ENCODE assay signal across 11 cellular contexts in genomic region chr10:26217396-26218105, GRCh38. TPM values are rescaled to one million over a fixed set of nuclear protein-coding genes. Genes with fewer than 3 reads are reported as not detected.
DNase-seq lines count a peak whose midpoint lies in the region; ATAC-seq and TF ChIP-seq lines count a peak whose summit lies in the region.
"Had no signal": no experiment of that assay in that cellular context is flagged by ENCODE, and none has a peak within 500 bp of the region (broad histone marks: within the 10 kb centered on the region; RNA-seq: fewer than 3 reads in every experiment).

No MANE protein-coding gene starts in this region.

- no peak for TF ChIP-seq CTCF in neural progenitor cell (IDR thresholded peaks at IDR 0.05)
- TF ChIP-seq CTCF in upper lobe of right lung (IDR thresholded peaks at IDR 0.05): no peak
- no peak for TF ChIP-seq CTCF in vagina (IDR thresholded peaks at IDR 0.05)

- ATAC-seq in upper lobe of right lung: no peak

- H3K27ac ChIP-seq in HUES6 (ENCODE audit: low read depth, low read length) (no peak overlapping the region), caudate nucleus (ENCODE audit: low read depth, low read length) (peak overlapping the region; percentile 67), neural progenitor cell (no peak overlapping the region), upper lobe of right lung (no peak overlapping the region), vagina (no peak overlapping the region)

- DNase-seq in NCI-H1436 (lab: John Stamatoyannopoulos, UW) (peak; percentile 53), NCI-H1436 treated with DMSO at 0.1 percent for 48 hours (lab: John Stamatoyannopoulos, UW) (no peak), caudate nucleus (lab: John Stamatoyannopoulos, UW) (peak in 12 of 61 donors; percentile 8 to 43 (median 16)), neural progenitor cell (ENCODE audit: low spot score) (peak; percentile 67), medulla oblongata (ENCODE audit: extremely low spot score) (no peak), upper lobe of right lung (no peak), vagina (ENCODE audit: extremely low spot score in 2 of 2) (no peak)
- DNase-seq: left cardiac atrium had no signal

- H3K36me3 ChIP-seq in HUES6 (ENCODE audit: control insufficient read depth, insufficient read depth, low read length): no peaks in the 10 kb centered on the region
- H3K36me3 ChIP-seq in neural progenitor cell: no peaks in the 10 kb centered on the region
- H3K36me3 ChIP-seq in upper lobe of right lung: no peaks in the 10 kb centered on the region
- H3K36me3 ChIP-seq in vagina: no peaks in the 10 kb centered on the region

- intact Hi-C loops in upper lobe of right lung (cut with DNase I) (no loop called here), vagina (cut with DNase I) (no loop called here)

- H3K4me1 ChIP-seq in HUES6 (ENCODE audit: control insufficient read depth, insufficient read depth, low read length) (peaks cover 54% of the 10 kb centered on the region), neural progenitor cell (peaks cover 53% of the 10 kb centered on the region), upper lobe of right lung (no peaks in the 10 kb centered on the region), vagina (peaks cover 35% of the 10 kb centered on the region)

- no peak overlapping the region for H2AFZ ChIP-seq in neural progenitor cell (replicated peaks)

- H3K27ac Mint-ChIP-seq in neural progenitor cell: no peak overlapping the region

- H3K9me3 ChIP-seq in HUES6 (ENCODE audit: control insufficient read depth, insufficient read depth, low read depth, low read length) (no peaks in the 10 kb centered on the region), neural progenitor cell (ENCODE audit: low read depth) (no peaks in the 10 kb centered on the region), upper lobe of right lung (no peaks in the 10 kb centered on the region), vagina (no peaks in the 10 kb centered on the region)

- peaks cover 79% of the 10 kb centered on the region for H4K20me1 ChIP-seq in neural progenitor cell (ENCODE audit: low read depth)

- H3K36me3 Mint-ChIP-seq in neural progenitor cell: no peaks in the 10 kb centered on the region

- H3K4me3 ChIP-seq in HUES6 (ENCODE audit: low read depth, low read length) (peak overlapping the region; percentile 58), neural progenitor cell (peak overlapping the region; percentile 41), upper lobe of right lung (no peak overlapping the region), vagina (no peak overlapping the region)

- peaks cover 5% of the 10 kb centered on the region for H3K9me3 Mint-ChIP-seq in neural progenitor cell

- no peak for TF ChIP-seq POLR2A in vagina (IDR thresholded peaks at IDR 0.05)

- H3F3A ChIP-seq in neural progenitor cell (ENCODE audit: low read depth): peaks cover 31% of the 10 kb centered on the region

- H3K9ac ChIP-seq in HUES6 (ENCODE audit: low read length) (peak overlapping the region; percentile 26), neural progenitor cell (no peak overlapping the region)

- H3K27me3 Mint-ChIP-seq in neural progenitor cell (ENCODE audit: insufficient read depth, low read depth): peaks cover 76% of the 10 kb centered on the region

- H3K4me2 ChIP-seq in neural progenitor cell: peak overlapping the region; percentile 79

- peak overlapping the region; percentile 86 for H3K4me3 Mint-ChIP-seq in neural progenitor cell

- H3K27me3 ChIP-seq in HUES6 (ENCODE audit: control insufficient read depth, insufficient read depth, low read length) (peaks cover 100% of the 10 kb centered on the region), neural progenitor cell (peaks cover 100% of the 10 kb centered on the region), upper lobe of right lung (peaks cover 98% of the 10 kb centered on the region), vagina (peaks cover 10% of the 10 kb centered on the region)

- H3K4me1 Mint-ChIP-seq in neural progenitor cell: peaks cover 33% of the 10 kb centered on the region

- H3K79me2 ChIP-seq in neural progenitor cell (ENCODE audit: low read depth): no peaks in the 10 kb centered on the region

RNA-seq across cellular contexts. Expression of gene GAD2, which starts 1.0 kb away (rescaled TPM):
- total RNA-seq in neural progenitor cell (ENCODE audit: low replicate concordance) (0.41 and 0.74 TPM in 2 replicates), upper lobe of right lung (not detected), vagina (not detected)
- total RNA-seq: HT-29; left cardiac atrium; T-helper 2 cell treated with Interferon-gamma antibody and Interleukin-4, amounts not matched to agents 100 ng/mL and 5 ng/mL, for 36 hours had no signal

Comparison
In these comparisons a context has a peak if more than half of its experiments do, and no peak if none do; other contexts are left out.
1. DNase-seq: peak in NCI-H1436 (single experiment) and neural progenitor cell (single experiment); none in NCI-H1436 treated with DMSO at 0.1 percent for 48 hours (single experiment), medulla oblongata (single experiment), upper lobe of right lung (single experiment) and vagina (0 of 2).
2. H3K4me3 ChIP-seq: peak in HUES6 (single experiment) and neural progenitor cell (single experiment); none in upper lobe of right lung (single experiment) and vagina (0 of 2).